Comparison of ENCODE assay signal across 1 cellular context in genomic region chr3:50478671-50479070, GRCh38.
TF ChIP-seq lines count a peak whose summit lies in the region.

No MANE protein-coding gene starts in this region.

TF ChIP-seq in SK-N-SH, 30 proteins besides CTCF, POLR2A, EP300 and RAD21 (continued from another document):
- TF ChIP-seq, protein P1, sequence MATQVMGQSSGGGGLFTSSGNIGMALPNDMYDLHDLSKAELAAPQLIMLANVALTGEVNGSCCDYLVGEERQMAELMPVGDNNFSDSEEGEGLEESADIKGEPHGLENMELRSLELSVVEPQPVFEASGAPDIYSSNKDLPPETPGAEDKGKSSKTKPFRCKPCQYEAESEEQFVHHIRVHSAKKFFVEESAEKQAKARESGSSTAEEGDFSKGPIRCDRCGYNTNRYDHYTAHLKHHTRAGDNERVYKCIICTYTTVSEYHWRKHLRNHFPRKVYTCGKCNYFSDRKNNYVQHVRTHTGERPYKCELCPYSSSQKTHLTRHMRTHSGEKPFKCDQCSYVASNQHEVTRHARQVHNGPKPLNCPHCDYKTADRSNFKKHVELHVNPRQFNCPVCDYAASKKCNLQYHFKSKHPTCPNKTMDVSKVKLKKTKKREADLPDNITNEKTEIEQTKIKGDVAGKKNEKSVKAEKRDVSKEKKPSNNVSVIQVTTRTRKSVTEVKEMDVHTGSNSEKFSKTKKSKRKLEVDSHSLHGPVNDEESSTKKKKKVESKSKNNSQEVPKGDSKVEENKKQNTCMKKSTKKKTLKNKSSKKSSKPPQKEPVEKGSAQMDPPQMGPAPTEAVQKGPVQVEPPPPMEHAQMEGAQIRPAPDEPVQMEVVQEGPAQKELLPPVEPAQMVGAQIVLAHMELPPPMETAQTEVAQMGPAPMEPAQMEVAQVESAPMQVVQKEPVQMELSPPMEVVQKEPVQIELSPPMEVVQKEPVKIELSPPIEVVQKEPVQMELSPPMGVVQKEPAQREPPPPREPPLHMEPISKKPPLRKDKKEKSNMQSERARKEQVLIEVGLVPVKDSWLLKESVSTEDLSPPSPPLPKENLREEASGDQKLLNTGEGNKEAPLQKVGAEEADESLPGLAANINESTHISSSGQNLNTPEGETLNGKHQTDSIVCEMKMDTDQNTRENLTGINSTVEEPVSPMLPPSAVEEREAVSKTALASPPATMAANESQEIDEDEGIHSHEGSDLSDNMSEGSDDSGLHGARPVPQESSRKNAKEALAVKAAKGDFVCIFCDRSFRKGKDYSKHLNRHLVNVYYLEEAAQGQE (IDR thresholded peaks at IDR 0.05; ENCODE audit: low read depth, low read length) = no peak
- TF ChIP-seq SIN3A (IDR thresholded peaks at IDR 0.05; ENCODE audit: borderline replicate concordance, low read depth, low read length) = no peak
- TF ChIP-seq FOXJ3 (CRISPR knock-in tag; IDR thresholded peaks at IDR 0.05) = no peak
- TF ChIP-seq MXI1 (IDR thresholded peaks at IDR 0.05; ENCODE audit: low read depth, low read length) = no peak
- TF ChIP-seq TEAD4 (IDR thresholded peaks at IDR 0.05; ENCODE audit: borderline replicate concordance, insufficient read depth) = no peak
- TF ChIP-seq, protein P2, sequence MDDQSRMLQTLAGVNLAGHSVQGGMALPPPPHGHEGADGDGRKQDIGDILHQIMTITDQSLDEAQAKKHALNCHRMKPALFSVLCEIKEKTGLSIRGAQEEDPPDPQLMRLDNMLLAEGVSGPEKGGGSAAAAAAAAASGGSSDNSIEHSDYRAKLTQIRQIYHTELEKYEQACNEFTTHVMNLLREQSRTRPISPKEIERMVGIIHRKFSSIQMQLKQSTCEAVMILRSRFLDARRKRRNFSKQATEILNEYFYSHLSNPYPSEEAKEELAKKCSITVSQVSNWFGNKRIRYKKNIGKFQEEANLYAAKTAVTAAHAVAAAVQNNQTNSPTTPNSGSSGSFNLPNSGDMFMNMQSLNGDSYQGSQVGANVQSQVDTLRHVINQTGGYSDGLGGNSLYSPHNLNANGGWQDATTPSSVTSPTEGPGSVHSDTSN (IDR thresholded peaks at IDR 0.05) = no peak
- TF ChIP-seq ELF1 (IDR thresholded peaks at IDR 0.05) = no peak
- TF ChIP-seq USF1 (IDR thresholded peaks at IDR 0.05; ENCODE audit: borderline replicate concordance, low read depth) = no peak
- TF ChIP-seq GABPA (IDR thresholded peaks at IDR 0.05; ENCODE audit: low read depth) = no peak
